ENCODE assay signal across 32 cellular contexts in genomic region chr20:51831891-51832675, GRCh38. TPM values are rescaled to one million over a fixed set of nuclear protein-coding genes. Genes with fewer than 3 reads are reported as not detected.
DNase-seq lines count a peak whose midpoint lies in the region; ATAC-seq, FAIRE-seq and TF ChIP-seq lines count a peak whose summit lies in the region.
"Had no signal": no experiment of that assay in that cellular context is flagged by ENCODE, and none has a peak within 500 bp of the region (broad histone marks: within the 10 kb centered on the region; RNA-seq: fewer than 3 reads in every experiment).

No MANE protein-coding gene starts in this region.

- no peaks in the 10 kb centered on the region for H3K79me2 ChIP-seq in H9 (ENCODE audit: insufficient read depth, low read length)

- H3K4me3 Mint-ChIP-seq in H9 (no peak overlapping the region), nephron (no peak overlapping the region)
- H3K4me3 Mint-ChIP-seq in activated T-cell treated with anti-CD3 and anti-CD28 coated beads, Interleukin-2, amount 50 U/mL, for 24 hours, result no peak overlapping the region
- H3K4me3 Mint-ChIP-seq in CD4-positive, alpha-beta memory T cell, result no peak overlapping the region
- H3K4me3 Mint-ChIP-seq: activated B cell treated with CpG ODN at 0.5 μM for 24 hours; activated CD8-positive, alpha-beta memory T cell treated with anti-CD3 and anti-CD28 coated beads, Interleukin-2, amount 10 ng/mL, durations not matched to agents 7 days and 5 days; activated T-cell treated with anti-CD3 and anti-CD28 coated beads, Interleukin-2, amount 50 U/mL, for 72 hours; IgD-negative memory B cell; naive B cell had no signal

- no peak overlapping the region for H2BK5ac ChIP-seq in H9 (ENCODE audit: insufficient read length, low read length)

- no peaks in the 10 kb centered on the region for H3K27me3 ChIP-seq in H9 (ENCODE audit: insufficient read depth, low read length)
- H3K27me3 ChIP-seq in pancreas, result no peaks in the 10 kb centered on the region
- H3K27me3 ChIP-seq in HAP-1 (ENCODE audit: low read depth), result no peaks in the 10 kb centered on the region
- no peaks in the 10 kb centered on the region for H3K27me3 ChIP-seq in CD4-positive, alpha-beta memory T cell (ENCODE audit: insufficient read depth, low read length)
- H3K27me3 ChIP-seq: adrenal gland, brain microvascular endothelial cell, gastroesophageal sphincter, tibial artery had no signal

- H3T11ph ChIP-seq in H9 (ENCODE audit: low read length), result no peak overlapping the region

- H3K4me1 Mint-ChIP-seq in H9, result peaks cover 21 to 26% of the 10 kb centered on the region in 2 experiments
- peaks cover 20% of the 10 kb centered on the region for H3K4me1 Mint-ChIP-seq in nephron
- no peaks in the 10 kb centered on the region for H3K4me1 Mint-ChIP-seq in activated T-cell treated with anti-CD3 and anti-CD28 coated beads, Interleukin-2, amount 50 U/mL, for 24 hours (ENCODE audit: low read depth)
- H3K4me1 Mint-ChIP-seq in CD4-positive, alpha-beta memory T cell, result peaks cover 0 to 4% (median under 1%) of the 10 kb centered on the region in 4 donors
- H3K4me1 Mint-ChIP-seq: activated CD8-positive, alpha-beta memory T cell treated with anti-CD3 and anti-CD28 coated beads, Interleukin-2, amount 10 ng/mL, durations not matched to agents 7 days and 5 days had no signal

- no peaks in the 10 kb centered on the region for H3K27me3 Mint-ChIP-seq in H9 (ENCODE audit: low read depth)
- H3K27me3 Mint-ChIP-seq in nephron (ENCODE audit: low read depth), result peaks cover 16% of the 10 kb centered on the region
- H3K27me3 Mint-ChIP-seq in activated T-cell treated with anti-CD3 and anti-CD28 coated beads, Interleukin-2, amount 50 U/mL, for 24 hours, result peaks cover 3% of the 10 kb centered on the region
- peaks cover 2 to 6% of the 10 kb centered on the region in 2 donors for H3K27me3 Mint-ChIP-seq in CD4-positive, alpha-beta memory T cell
- H3K27me3 Mint-ChIP-seq: activated B cell treated with CpG ODN at 0.5 μM for 24 hours; activated CD8-positive, alpha-beta memory T cell treated with anti-CD3 and anti-CD28 coated beads, Interleukin-2, amount 10 ng/mL, durations not matched to agents 7 days and 5 days; IgD-negative memory B cell had no signal

- ATAC-seq in pancreas, result no peak
- ATAC-seq: activated CD8-positive, alpha-beta memory T cell treated with anti-CD3 and anti-CD28 coated beads, Interleukin-2, amount 10 ng/mL, durations not matched to agents 7 days and 5 days; activated T-cell treated with anti-CD3 and anti-CD28 coated beads, Interleukin-2, amount 50 U/mL, for 72 hours; gastroesophageal sphincter had no signal

- no peak overlapping the region for H4K91ac ChIP-seq in H9 (ENCODE audit: insufficient read length, low read depth, low read length)

- H3K18ac ChIP-seq in H9 (ENCODE audit: insufficient read length, low read depth, low read length), result no peak overlapping the region

- H3K27ac ChIP-seq in H9 (ENCODE audit: insufficient read length, low read depth, low read length) (no peak overlapping the region), pancreas (no peak overlapping the region)
- no peak overlapping the region for H3K27ac ChIP-seq in CD4-positive, alpha-beta memory T cell (ENCODE audit: low read depth, low read length)
- H3K27ac ChIP-seq: A549, adrenal gland, brain microvascular endothelial cell, C4-2B, gastroesophageal sphincter, left ventricle myocardium inferior, tibial artery had no signal

- no peaks in the 10 kb centered on the region for H3K36me3 ChIP-seq in pancreas
- H3K36me3 ChIP-seq in HAP-1 (replicated peaks), result no peaks in the 10 kb centered on the region
- no peaks in the 10 kb centered on the region for H3K36me3 ChIP-seq in CD4-positive, alpha-beta memory T cell (ENCODE audit: insufficient read depth, low read length)
- H3K36me3 ChIP-seq: adrenal gland, brain microvascular endothelial cell, gastroesophageal sphincter, left ventricle myocardium inferior, tibial artery had no signal

- H3K4me1 ChIP-seq in H9 (ENCODE audit: insufficient read depth, low read length) (peaks cover 4% of the 10 kb centered on the region; the same call in 1 of the 2 replicates), pancreas (no peaks in the 10 kb centered on the region), HAP-1 (peaks cover 5% of the 10 kb centered on the region)
- H3K4me1 ChIP-seq in CD4-positive, alpha-beta memory T cell (ENCODE audit: insufficient read depth, low read length), result no peaks in the 10 kb centered on the region
- H3K4me1 ChIP-seq: A549, adrenal gland, gastroesophageal sphincter, left ventricle myocardium inferior, tibial artery had no signal

- no peak overlapping the region for H4K5ac ChIP-seq in H9 (ENCODE audit: insufficient read length, low read depth, low read length)

- no CpG with 5 or more reads among the region's 9 CpGs for WGBS in H9 (ENCODE audit: extremely low coverage, insufficient read length, low lambda C conversion rate)
- WGBS in pancreas, 2 donors, result 66 to 67% methylated on average over 9 of the region's 9 CpGs

- no peak for FAIRE-seq in pancreas (lab: Jason Lieb, UNC)
- FAIRE-seq: A549, islet of Langerhans, RCC 7860 had no signal

- no peak for TF ChIP-seq CTCF in AG09309 (IDR thresholded peaks at IDR 0.05; ENCODE audit: control insufficient read depth, insufficient read depth, low read depth, low read length, missing control alignments)
- no peak for TF ChIP-seq CTCF in H9 (conservative IDR thresholded peaks at IDR 0.05)
- TF ChIP-seq CTCF in nephron (IDR thresholded peaks at IDR 0.05; ENCODE audit: unreplicated experiment in 3 of 3), result no peak
- TF ChIP-seq CTCF in pancreas (IDR thresholded peaks at IDR 0.05), result no peak

- POLR2A ChIA-PET in CD4-positive, alpha-beta memory T cell (lab: Charles Lee; ENCODE audit: partially characterized antibody), result no interaction called here

- H2BK20ac ChIP-seq in H9 (ENCODE audit: low read depth, low read length, poor library complexity, severe bottlenecking), result no peak overlapping the region

- intact Hi-C loops in pancreas (cut with DNase I), result no loop called here
- intact Hi-C loops in CD4-positive, alpha-beta memory T cell (cut with micrococcal nuclease), result no loop called here

- no peaks in the 10 kb centered on the region for H3K23me2 ChIP-seq in H9 (ENCODE audit: insufficient read length, low read depth, low read length, poor library complexity, severe bottlenecking)

- no peak overlapping the region for H2BK15ac ChIP-seq in H9 (ENCODE audit: low read depth, low read length)

- no peak overlapping the region for H3K4me2 ChIP-seq in H9 (ENCODE audit: insufficient read depth, insufficient read length, low read length)
- H3K4me2 ChIP-seq: A549 had no signal

- no peak overlapping the region for H3K9ac ChIP-seq in H9 (ENCODE audit: extremely low read depth, insufficient read length, low read length)

- H2AFZ ChIP-seq in H9 (ENCODE audit: low read length), result no peak overlapping the region

- H3K79me1 ChIP-seq in H9 (ENCODE audit: insufficient read depth, low read depth, low read length, poor library complexity, severe bottlenecking), result no peaks in the 10 kb centered on the region

- peak overlapping the region; percentile 32 to 73 (median 39); a peak in 3 of 7 replicates for H3K27ac Mint-ChIP-seq in H9
- peak overlapping the region; percentile 50 to 69 (median 51) for H3K27ac Mint-ChIP-seq in nephron
- no peak overlapping the region for H3K27ac Mint-ChIP-seq in activated T-cell treated with anti-CD3 and anti-CD28 coated beads, Interleukin-2, amount 50 U/mL, for 24 hours
- H3K27ac Mint-ChIP-seq in CD4-positive, alpha-beta memory T cell, result no peak overlapping the region
- H3K27ac Mint-ChIP-seq: activated B cell treated with CpG ODN at 0.5 μM for 24 hours; activated CD8-positive, alpha-beta memory T cell treated with anti-CD3 and anti-CD28 coated beads, Interleukin-2, amount 10 ng/mL, durations not matched to agents 7 days and 5 days; activated T-cell treated with anti-CD3 and anti-CD28 coated beads, Interleukin-2, amount 50 U/mL, for 72 hours; IgD-negative memory B cell; naive B cell had no signal

- H3K14ac ChIP-seq in H9 (ENCODE audit: insufficient read depth, low read length), result no peak overlapping the region

- no peak overlapping the region for H2BK120ac ChIP-seq in H9 (ENCODE audit: low read depth, low read length, poor library complexity, severe bottlenecking)

- H3K9me3 ChIP-seq in H9 (ENCODE audit: control insufficient read depth, low read depth, low read length) (no peaks in the 10 kb centered on the region), pancreas (no peaks in the 10 kb centered on the region), HAP-1 (no peaks in the 10 kb centered on the region)
- H3K9me3 ChIP-seq in CD4-positive, alpha-beta memory T cell (ENCODE audit: control insufficient read depth in 1 of 2, low read length in 2 of 2), result no peaks in the 10 kb centered on the region
- H3K9me3 ChIP-seq: A549, adrenal gland, gastroesophageal sphincter, left ventricle myocardium inferior, tibial artery had no signal

- no peak overlapping the region for H3K56ac ChIP-seq in H9 (ENCODE audit: insufficient read length, low read depth, low read length)

- no peaks in the 10 kb centered on the region; a peak in 1 of 5 replicates for H3K9me3 Mint-ChIP-seq in H9
- H3K9me3 Mint-ChIP-seq in nephron, result peaks cover 2% of the 10 kb centered on the region
- no peaks in the 10 kb centered on the region for H3K9me3 Mint-ChIP-seq in activated T-cell treated with anti-CD3 and anti-CD28 coated beads, Interleukin-2, amount 50 U/mL, for 24 hours
- H3K9me3 Mint-ChIP-seq in CD4-positive, alpha-beta memory T cell, result peaks cover 0 to 5% (median 0%) of the 10 kb centered on the region in 8 donors
- H3K9me3 Mint-ChIP-seq: activated B cell treated with CpG ODN at 0.5 μM for 24 hours; activated T-cell treated with anti-CD3 and anti-CD28 coated beads, Interleukin-2, amount 50 U/mL, for 72 hours; IgD-negative memory B cell had no signal

- no peak overlapping the region for H3K4ac ChIP-seq in H9 (ENCODE audit: low read depth, low read length)

- no peak overlapping the region for H2BK12ac ChIP-seq in H9 (ENCODE audit: insufficient read length, low read depth, low read length)

- H2AK5ac ChIP-seq in H9 (ENCODE audit: insufficient read length, low read length), result no peak overlapping the region

- no peak overlapping the region for H3K4me3 ChIP-seq in AG09309 (ENCODE audit: control insufficient read depth, low read depth, low read length)
- no peak overlapping the region for H3K4me3 ChIP-seq in pancreas
- H3K4me3 ChIP-seq in HAP-1, result no peak overlapping the region
- no peak overlapping the region for H3K4me3 ChIP-seq in CD4-positive, alpha-beta memory T cell (ENCODE audit: low read length in 2 of 2)
- H3K4me3 ChIP-seq: A549, adrenal gland, gastroesophageal sphincter, left ventricle myocardium inferior, tibial artery had no signal

- H3K23ac ChIP-seq in H9 (ENCODE audit: insufficient read length, low read depth, low read length), result no peak overlapping the region

- H4K8ac ChIP-seq in H9 (replicated peaks; ENCODE audit: insufficient read length, low read depth, low read length), result no peak overlapping the region

- CTCF ChIA-PET in CD4-positive, alpha-beta memory T cell (lab: Charles Lee; ENCODE audit: partially characterized antibody), result no interaction called here

- DNase-seq in AG09309 (ENCODE audit: low read depth) (peak; percentile 83), H9 (no peak), epidermal melanocyte (ENCODE audit: insufficient read length, low spot score) (peak; percentile 58), pancreas (no peak), HAP-1 (ENCODE audit: low spot score in 2 of 2) (no peak)
- no peak for DNase-seq in activated T-cell treated with anti-CD3 and anti-CD28 coated beads, Interleukin-2, amount 50 U/mL, for 24 hours
- DNase-seq in CD4-positive, alpha-beta memory T cell, result no peak
- DNase-seq: activated B cell treated with CpG ODN at 0.5 μM for 24 hours; activated CD4-positive, alpha-beta T cell treated with anti-CD3 and anti-CD28 coated beads, Interleukin-2, amount 50 U/mL, for 1 hour; activated CD8-positive, alpha-beta memory T cell treated with anti-CD3 and anti-CD28 coated beads, Interleukin-2, amount 10 ng/mL, durations not matched to agents 7 days and 5 days; activated naive CD4-positive, alpha-beta T cell; activated T-cell treated with anti-CD3 and anti-CD28 coated beads, Interleukin-2, amount 50 U/mL, for 72 hours; adrenal gland; brain microvascular endothelial cell; Calu3; DND-41; effector CD8-positive, alpha-beta T cell; erythroblast; left ventricle myocardium inferior; naive B cell; NCI-H1092 treated with DMSO at 0.1 percent for 48 hours; NCI-H187 treated with DMSO at 0.1 percent for 48 hours; SIG-M5; tibial artery had no signal

- in situ Hi-C loops in HAP-1 (cut with MboI; ENCODE audit: low sequenced_read_pairs), result no loop called here

- no peaks in the 10 kb centered on the region for H4K20me1 ChIP-seq in H9 (ENCODE audit: control insufficient read depth, insufficient read depth, insufficient read length)

- H3K36me3 Mint-ChIP-seq in H9 (ENCODE audit: insufficient read depth in 1 of 3, low read depth in 3 of 3), result no peaks in the 10 kb centered on the region
- H3K36me3 Mint-ChIP-seq in nephron (ENCODE audit: low read depth), result no peaks in the 10 kb centered on the region
- H3K36me3 Mint-ChIP-seq in activated T-cell treated with anti-CD3 and anti-CD28 coated beads, Interleukin-2, amount 50 U/mL, for 24 hours (ENCODE audit: low read depth), result no peaks in the 10 kb centered on the region
- H3K36me3 Mint-ChIP-seq in CD4-positive, alpha-beta memory T cell, result no peaks in the 10 kb centered on the region
- H3K36me3 Mint-ChIP-seq: activated CD8-positive, alpha-beta memory T cell treated with anti-CD3 and anti-CD28 coated beads, Interleukin-2, amount 10 ng/mL, durations not matched to agents 7 days and 5 days; IgD-negative memory B cell; naive B cell had no signal

RNA-seq across cellular contexts. Expression of gene SALL4, which starts 29.8 kb away (rescaled TPM):
- 276 and 279 TPM in 2 replicates for total RNA-seq in H9 (2021)
- total RNA-seq in pancreas, result 1 to 10 TPM; 1.1 to 2.4 (median 1.7) TPM
- polyA plus RNA-seq in pancreas, result 1 to 10 TPM; 2.8 to 3.0 TPM
- total RNA-seq in CD4-positive, alpha-beta memory T cell, result under 1 TPM in 1 of 2 experiments, not detected in 1; 0.08 TPM
- polyA plus RNA-seq in CD4-positive, alpha-beta memory T cell, result not detected
- total RNA-seq: activated B cell treated with CpG ODN at 0.5 μM for 24 hours, gastroesophageal sphincter, H4 had no signal
- polyA plus RNA-seq: IgD-negative memory B cell had no signal

Comparison
In these comparisons a context has a peak if more than half of its experiments do, and no peak if none do; other contexts are left out.
1. DNase-seq: peak in AG09309 (single experiment) and epidermal melanocyte (single experiment); none in H9 (single experiment), activated T-cell treated with anti-CD3 and anti-CD28 coated beads, Interleukin-2, amount 50 U/mL, for 24 hours (single experiment), pancreas (0 of 6), HAP-1 (0 of 2) and CD4-positive, alpha-beta memory T cell (0 of 5).
2. H3K27ac Mint-ChIP-seq: peak in H9 (3 of 3) and nephron (3 of 3); none in activated T-cell treated with anti-CD3 and anti-CD28 coated beads, Interleukin-2, amount 50 U/mL, for 24 hours (single experiment) and CD4-positive, alpha-beta memory T cell (0 of 7).
3. RNA of gene SALL4, which starts 29.8 kb away (total RNA-seq): 276 to 279 TPM in H9; 1.1 to 2.4 TPM in pancreas and 0.08 TPM in CD4-positive, alpha-beta memory T cell; every median in the first group is over 10 times any median in the second.